Comparison of ENCODE assay signal across 15 cellular contexts in the genomic region with DNA sequence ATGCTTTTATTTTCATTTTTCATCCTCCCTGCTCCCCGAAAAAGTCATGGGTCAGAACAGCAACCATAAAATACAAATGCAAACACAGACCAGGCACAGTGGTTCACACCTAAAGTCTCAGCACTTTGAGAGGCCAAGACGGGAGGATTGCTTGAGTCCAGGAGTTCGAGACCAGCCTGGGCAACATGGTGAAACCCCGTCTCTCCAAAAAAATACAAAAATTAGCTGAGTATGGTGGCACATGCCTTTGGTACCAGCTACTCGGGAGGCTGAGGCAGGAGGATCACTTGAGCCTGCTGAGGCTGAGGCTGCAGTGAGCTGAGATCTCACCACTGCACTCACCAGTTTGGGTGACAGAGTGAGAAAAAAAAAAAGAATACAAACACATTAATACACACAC.
DNase-seq lines count a peak whose midpoint lies in the region; ATAC-seq and TF ChIP-seq lines count a peak whose summit lies in the region.
"Had no signal": no experiment of that assay in that cellular context is flagged by ENCODE, and none has a peak within 500 bp of the region (broad histone marks: within the 10 kb centered on the region; RNA-seq: fewer than 3 reads in every experiment).

No MANE protein-coding gene starts in this region.

- ATAC-seq in GM21717 (IDR thresholded peaks at IDR 0.05; ENCODE audit: unreplicated experiment): no peak
- ATAC-seq: A549 had no signal

- H3K27me3 ChIP-seq in muscle layer of duodenum (ENCODE audit: low read depth, low read length) (no peaks in the 10 kb centered on the region), stomach smooth muscle (ENCODE audit: control insufficient read depth in 1 of 2, insufficient read depth in 2 of 2, low read length in 2 of 2) (no peaks in the 10 kb centered on the region)
- H3K27me3 ChIP-seq: BLaER1 treated with 17β-estradiol and CSF1 and Interleukin-3, amounts not matched to agents 10 nM and 100 nM had no signal

- H3K36me3 ChIP-seq in muscle layer of duodenum (ENCODE audit: control insufficient read depth in 1 of 2, insufficient read depth in 2 of 2, low read length in 2 of 2) (no peaks in the 10 kb centered on the region), stomach smooth muscle (ENCODE audit: control insufficient read depth in 2 of 2, insufficient read depth in 2 of 2, low read length in 2 of 2) (no peaks in the 10 kb centered on the region)
- H3K36me3 ChIP-seq: BLaER1 treated with 17β-estradiol and CSF1 and Interleukin-3, amounts not matched to agents 10 nM and 100 nM had no signal

- DNase-seq in NCI-H2081 (lab: John Stamatoyannopoulos, UW) (no peak), NCI-H82 treated with DMSO at 0.1 percent for 48 hours (lab: John Stamatoyannopoulos, UW; ENCODE audit: unreplicated experiment) (no peak)
- DNase-seq: DND-41, KBM-7, NCI-H1436, NCI-H2029, NCI-H748 treated with DMSO at 0.1 percent for 48 hours had no signal

- H3K4me1 ChIP-seq in muscle layer of duodenum (ENCODE audit: control insufficient read depth in 1 of 2, insufficient read depth in 2 of 2, low read length in 2 of 2): peaks cover 7 to 12% of the 10 kb centered on the region in 2 donors
- peaks cover 29% of the 10 kb centered on the region for H3K4me1 ChIP-seq in stomach smooth muscle (ENCODE audit: control insufficient read depth, insufficient read depth, low read length)
- H3K4me1 ChIP-seq: A549 had no signal

- H3K9me3 ChIP-seq in muscle layer of duodenum (ENCODE audit: control insufficient read depth in 1 of 2, low read length in 2 of 2) (no peaks in the 10 kb centered on the region), stomach smooth muscle (ENCODE audit: control insufficient read depth in 2 of 2, low read length in 2 of 2) (no peaks in the 10 kb centered on the region)
- H3K9me3 ChIP-seq: A549; BLaER1 treated with 17β-estradiol and CSF1 and Interleukin-3, amounts not matched to agents 10 nM and 100 nM had no signal

- H3K27ac ChIP-seq in C4-2B: peak overlapping the region; percentile 54
- H3K27ac ChIP-seq in VCaP: peak overlapping the region; percentile 87
- H3K27ac ChIP-seq in muscle layer of duodenum (ENCODE audit: low read length): peak overlapping the region; percentile 70
- peak overlapping the region; percentile 91 for H3K27ac ChIP-seq in stomach smooth muscle (ENCODE audit: low read length)
- H3K27ac ChIP-seq: A549 had no signal

- no peak overlapping the region for H3K9ac ChIP-seq in stomach smooth muscle (ENCODE audit: low read length in 2 of 2)
- H3K9ac ChIP-seq: BLaER1 treated with 17β-estradiol and CSF1 and Interleukin-3, amounts not matched to agents 10 nM and 100 nM had no signal

- H3K4me3 ChIP-seq in muscle layer of duodenum (ENCODE audit: low read depth in 1 of 2, low read length in 2 of 2): no peak overlapping the region
- peak overlapping the region in 1 of 2 donors; percentile 71 for H3K4me3 ChIP-seq in stomach smooth muscle (ENCODE audit: low read length in 2 of 2)
- H3K4me3 ChIP-seq: A549; BLaER1 treated with 17β-estradiol and CSF1 and Interleukin-3, amounts not matched to agents 10 nM and 100 nM; GM12878 had no signal

- TF ChIP-seq CTCF in C4-2B (conservative IDR thresholded peaks at IDR 0.05): no peak
- TF ChIP-seq CTCF in VCaP (conservative IDR thresholded peaks at IDR 0.05): no peak
